ENCODE assay signal across 14 cellular contexts in the genomic region with DNA sequence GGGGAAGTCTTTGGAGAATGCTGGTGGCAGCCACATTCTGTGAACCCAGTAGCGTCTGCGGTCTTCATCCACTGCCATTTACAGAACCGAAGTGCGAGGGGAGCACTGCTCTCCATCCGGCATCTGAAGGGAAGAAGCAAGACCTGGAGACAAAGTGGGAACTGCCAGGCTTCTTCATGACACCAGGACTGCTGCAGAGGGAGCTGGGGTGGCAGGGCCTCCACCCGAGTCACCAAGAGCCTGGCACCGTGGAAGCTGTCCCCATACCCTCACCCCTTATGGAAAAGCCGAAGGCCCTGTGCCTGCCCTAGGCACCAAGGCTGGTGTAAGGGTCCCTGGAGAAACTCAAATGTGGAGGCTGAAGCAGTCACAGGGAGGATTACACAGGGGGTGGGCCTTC.
"Had no signal": no experiment of that assay in that cellular context is flagged by ENCODE, and none has a peak within 500 bp of the region (broad histone marks: within the 10 kb centered on the region; RNA-seq: fewer than 3 reads in every experiment).

No MANE protein-coding gene starts in this region.

- H3K4me3 ChIP-seq: colonic mucosa, neural progenitor cell had no signal

- H3K4me3 Mint-ChIP-seq: neural progenitor cell had no signal

- H3K9me3 ChIP-seq: colonic mucosa, gastroesophageal sphincter, left ventricle myocardium inferior, SJCRH30, transverse colon had no signal

- H3K27me3 ChIP-seq: neural progenitor cell had no signal

- H3K4me1 ChIP-seq: parathyroid adenoma had no signal

- DNase-seq: activated gamma-delta T cell; activated T-cell treated with anti-CD3 and anti-CD28 coated beads, Interleukin-2, amount 50 U/mL, for 1 hour; colonic mucosa; effector memory CD4-positive, alpha-beta T cell; left ventricle myocardium inferior; mesenchymal stem cell; SJCRH30; SW 1271; T-helper 9 cell; transverse colon had no signal

- H3K27ac ChIP-seq: colonic mucosa, gastroesophageal sphincter, left ventricle myocardium inferior, neural progenitor cell, parathyroid adenoma, SJCRH30, skin epidermis, transverse colon had no signal

- H3K9me3 Mint-ChIP-seq: neural progenitor cell had no signal

- H3K36me3 Mint-ChIP-seq: neural progenitor cell had no signal

- H3K36me3 ChIP-seq: colonic mucosa, gastroesophageal sphincter, left ventricle myocardium inferior, neural progenitor cell, SJCRH30, transverse colon had no signal
